Comparison of ENCODE assay signal across 13 cellular contexts in genomic region chr14:105292810-105293711, GRCh38. TPM values are rescaled to one million over a fixed set of nuclear protein-coding genes. Genes with fewer than 3 reads are reported as not detected.
DNase-seq lines count a peak whose midpoint lies in the region; ATAC-seq, FAIRE-seq and TF ChIP-seq lines count a peak whose summit lies in the region.
"Had no signal": no experiment of that assay in that cellular context is flagged by ENCODE, and none has a peak within 500 bp of the region (broad histone marks: within the 10 kb centered on the region; RNA-seq: fewer than 3 reads in every experiment).

No MANE protein-coding gene starts in this region.

- H3K4me3 ChIP-seq in esophagus squamous epithelium (no peak overlapping the region), A673 (ENCODE audit: low read depth, low read length, poor library complexity, severe bottlenecking) (no peak overlapping the region)
- H3K4me3 ChIP-seq: thoracic aorta had no signal

- CTCF ChIA-PET in activated naive CD4-positive, alpha-beta T cell treated with anti-CD3 and anti-CD28 coated beads for 36 hours (lab: Charles Lee) = interaction anchor here (1.0 to 1.3 kb wide), 2 partner anchors 11 to 92 kb away, joined by 3 to 4 read pairs; no protein-coding TSS in a partner anchor
- CTCF ChIA-PET in A673 (lab: Charles Lee) = interaction anchor here (0.7 kb wide), 1 partner anchor 27 kb away, joined by 4 read pairs; no protein-coding TSS in a partner anchor

- H3K4me1 ChIP-seq in esophagus squamous epithelium (peaks cover 5 to 39% (median 22%) of the 10 kb centered on the region in 3 donors), A673 (ENCODE audit: insufficient read depth, low read length, poor library complexity, severe bottlenecking) (no peaks in the 10 kb centered on the region)

- H3K9me3 Mint-ChIP-seq in activated naive CD4-positive, alpha-beta T cell treated with anti-CD3 and anti-CD28 coated beads for 36 hours = no peaks in the 10 kb centered on the region
- no peaks in the 10 kb centered on the region for H3K9me3 Mint-ChIP-seq in neural crest cell
- H3K9me3 Mint-ChIP-seq: WTC11 had no signal

- H3K27ac ChIP-seq in esophagus squamous epithelium = peak overlapping the region in 2 of 4 donors; percentile 52 to 69
- no peak overlapping the region for H3K27ac ChIP-seq in A673 (ENCODE audit: low read depth, low read length, poor library complexity, severe bottlenecking)
- H3K27ac ChIP-seq: thoracic aorta had no signal

- H3K4me1 Mint-ChIP-seq in activated naive CD4-positive, alpha-beta T cell treated with anti-CD3 and anti-CD28 coated beads for 36 hours (ENCODE audit: low read depth) = peaks cover 39% of the 10 kb centered on the region
- peaks cover 11% of the 10 kb centered on the region for H3K4me1 Mint-ChIP-seq in neural crest cell
- H3K4me1 Mint-ChIP-seq: WTC11 had no signal

- H3K9me3 ChIP-seq in esophagus squamous epithelium (no peaks in the 10 kb centered on the region), A673 (ENCODE audit: low read depth, low read length, poor library complexity, severe bottlenecking) (no peaks in the 10 kb centered on the region)
- H3K9me3 ChIP-seq: thoracic aorta had no signal

- intact Hi-C loops in activated naive CD4-positive, alpha-beta T cell treated with anti-CD3 and anti-CD28 coated beads for 36 hours (cut with micrococcal nuclease) = loop anchor here (1.0 kb wide), 1 partner anchor 8 kb away; the partner anchor contains the start of gene BRF1
- intact Hi-C loops in esophagus squamous epithelium (cut with DNase I) (no loop called here), A673 (cut with micrococcal nuclease; ENCODE audit: unreplicated experiment) (no loop called here)

- TF ChIP-seq POLR2A in GM12891 (IDR thresholded peaks at IDR 0.05; ENCODE audit: low read depth, low read length) = no peak
- TF ChIP-seq POLR2A in esophagus squamous epithelium (IDR thresholded peaks at IDR 0.05) = no peak

- peak; percentile 7 for ATAC-seq in HG02970 (IDR thresholded peaks at IDR 0.05; ENCODE audit: low FRiP score, unreplicated experiment)
- ATAC-seq: WTC11 had no signal

- H3K27me3 ChIP-seq in esophagus squamous epithelium = no peaks in the 10 kb centered on the region
- H3K27me3 ChIP-seq in A673 (replicated peaks; ENCODE audit: insufficient read depth, low read depth, low read length, poor library complexity) = no peaks in the 10 kb centered on the region

- 79% methylated on average over 4 of the region's 26 CpGs; no CpG with 5 or more reads in 1 of the 2 donors for WGBS in esophagus squamous epithelium, 2 donors

- H3K4me3 Mint-ChIP-seq in activated naive CD4-positive, alpha-beta T cell treated with anti-CD3 and anti-CD28 coated beads for 36 hours = peak overlapping the region; percentile 43
- no peak overlapping the region for H3K4me3 Mint-ChIP-seq in neural crest cell
- H3K4me3 Mint-ChIP-seq: WTC11 had no signal

- POLR2A ChIA-PET in A673 (lab: Charles Lee; ENCODE audit: low non-redundant PET) = interaction anchor here (0.6 kb wide), 1 partner anchor 509 kb away, joined by 4 read pairs; no protein-coding TSS in a partner anchor

- TF ChIP-seq CTCF in neural crest cell (conservative IDR thresholded peaks at IDR 0.05) (no peak), esophagus squamous epithelium (IDR thresholded peaks at IDR 0.05) (no peak), A673 (conservative IDR thresholded peaks at IDR 0.05; ENCODE audit: low read depth, low read length) (no peak)

- DNase-seq in GM12891 (ENCODE audit: insufficient read length, low spot score) (no peak), neural crest cell (ENCODE audit: low read depth, low spot score) (no peak), esophagus squamous epithelium (lab: John Stamatoyannopoulos, UW) (no peak), SW 1271 (lab: John Stamatoyannopoulos, UW) (no peak), A673 (ENCODE audit: low spot score) (no peak)
- peak; percentile 82 for DNase-seq in activated naive CD4-positive, alpha-beta T cell treated with anti-CD3 and anti-CD28 coated beads for 36 hours
- DNase-seq: GF-D8; midbrain; stimulated activated CD4-positive, alpha-beta T cell treated with anti-CD3 and anti-CD28 coated beads, Interleukin-12 subunit alpha, Interleukin-12 subunit beta, amount 100 ng/mL, for 4 hours had no signal

- no peaks in the 10 kb centered on the region for H3K36me3 Mint-ChIP-seq in activated naive CD4-positive, alpha-beta T cell treated with anti-CD3 and anti-CD28 coated beads for 36 hours (ENCODE audit: low read depth)
- no peaks in the 10 kb centered on the region for H3K36me3 Mint-ChIP-seq in neural crest cell (ENCODE audit: low read depth)
- H3K36me3 Mint-ChIP-seq: WTC11 had no signal

- peak; percentile 94 for FAIRE-seq in GM12891 (lab: Jason Lieb, UNC)
- FAIRE-seq: bronchial epithelial cell had no signal

- H3K36me3 ChIP-seq in esophagus squamous epithelium (no peaks in the 10 kb centered on the region), A673 (ENCODE audit: insufficient read depth, low read length, poor library complexity, severe bottlenecking) (no peaks in the 10 kb centered on the region)
- H3K36me3 ChIP-seq: thoracic aorta had no signal

- BruUV-seq in A673 (replicated peaks; lab: Mats Ljungman, UMichigan) = no TSS peak

- H3K27ac Mint-ChIP-seq in activated naive CD4-positive, alpha-beta T cell treated with anti-CD3 and anti-CD28 coated beads for 36 hours = peak overlapping the region; percentile 74
- H3K27ac Mint-ChIP-seq in neural crest cell (ENCODE audit: unreplicated experiment) = peak overlapping the region; percentile 27
- H3K27ac Mint-ChIP-seq: WTC11 had no signal

- no peaks in the 10 kb centered on the region for H3K27me3 Mint-ChIP-seq in activated naive CD4-positive, alpha-beta T cell treated with anti-CD3 and anti-CD28 coated beads for 36 hours (ENCODE audit: low read depth)
- no peaks in the 10 kb centered on the region for H3K27me3 Mint-ChIP-seq in neural crest cell (ENCODE audit: low read depth)

TF ChIP-seq in GM12891, 5 proteins besides CTCF, POLR2A, EP300 and RAD21:
- TF ChIP-seq PAX5 (IDR thresholded peaks at IDR 0.05; ENCODE audit: insufficient read depth, low read length, severe bottlenecking) = no peak
- TF ChIP-seq TAF1 (IDR thresholded peaks at IDR 0.05; ENCODE audit: low read depth, low read length) = no peak
- TF ChIP-seq POU2F2 (IDR thresholded peaks at IDR 0.05; ENCODE audit: low read depth, low read length) = no peak
- no peak for TF ChIP-seq SPI1 (IDR thresholded peaks at IDR 0.05; ENCODE audit: low read depth, low read length)
- TF ChIP-seq POLR2AphosphoS5 (IDR thresholded peaks at IDR 0.05; ENCODE audit: low read depth, low read length) = no peak

RNA-seq across cellular contexts. Expression of gene BRF1, which starts 7.7 kb away (rescaled TPM):
- 11.1 TPM for polyA plus RNA-seq in GM12891 (2012; ENCODE audit: low read depth, missing spikeins)
- total RNA-seq in activated naive CD4-positive, alpha-beta T cell treated with anti-CD3 and anti-CD28 coated beads for 36 hours = 10 to 100 TPM; 20.6 to 23.4 TPM
- total RNA-seq in neural crest cell (50.0 and 51.1 TPM in 2 replicates), esophagus squamous epithelium (10 to 100 TPM; 22.2 to 37.9 (median 26.2) TPM), A673 (2021) (41.8 and 48.0 TPM in 2 replicates)

RNA-seq across cellular contexts. Expression of gene PACS2, which starts 21.5 kb away (rescaled TPM):
- 13.4 TPM for polyA plus RNA-seq in GM12891 (2012; ENCODE audit: low read depth, missing spikeins)
- 10 to 100 TPM; 25.1 to 29.6 TPM for total RNA-seq in activated naive CD4-positive, alpha-beta T cell treated with anti-CD3 and anti-CD28 coated beads for 36 hours
- total RNA-seq in neural crest cell (101 and 104 TPM in 2 replicates), esophagus squamous epithelium (10 to 100 TPM; 20.2 to 42.3 (median 30.9) TPM), A673 (2021) (52.5 and 63.4 TPM in 2 replicates)

RNA-seq across cellular contexts. Expression of gene BTBD6, which starts 44.7 kb away (rescaled TPM):
- polyA plus RNA-seq in GM12891 (2012; ENCODE audit: low read depth, missing spikeins) = 15.6 TPM
- total RNA-seq in activated naive CD4-positive, alpha-beta T cell treated with anti-CD3 and anti-CD28 coated beads for 36 hours = 10 to 100 TPM; 24.6 to 25.6 TPM
- 33.6 and 36.6 TPM in 2 replicates for total RNA-seq in neural crest cell
- total RNA-seq in esophagus squamous epithelium = 10 to 100 TPM; 41.0 to 52.7 (median 46.9) TPM
- 39.5 and 39.9 TPM in 2 replicates for total RNA-seq in A673 (2021)
